Comparison of ENCODE assay signal across 17 cellular contexts in genomic region chr2:59790186-59791142, GRCh38.
DNase-seq lines count a peak whose midpoint lies in the region; ATAC-seq, FAIRE-seq and TF ChIP-seq lines count a peak whose summit lies in the region.
"Had no signal": no experiment of that assay in that cellular context is flagged by ENCODE, and none has a peak within 500 bp of the region (broad histone marks: within the 10 kb centered on the region; RNA-seq: fewer than 3 reads in every experiment).

No MANE protein-coding gene starts in this region.

- intact Hi-C loops in psoas muscle (cut with DNase I) = no loop called here

- H3K27me3 ChIP-seq in H1 (replicated peaks in 1 of 4; ENCODE audit: control insufficient read depth in 3 of 4, extremely low read depth in 1 of 4, insufficient read depth in 3 of 4, low read length in 3 of 4) = no peaks in the 10 kb centered on the region
- no peaks in the 10 kb centered on the region for H3K27me3 ChIP-seq in neuronal stem cell (ENCODE audit: control insufficient read depth in 3 of 3, insufficient read depth in 3 of 3, low read depth in 1 of 3, low read length in 3 of 3)
- peaks cover 0 to 2% (median 0%) of the 10 kb centered on the region in 3 donors for H3K27me3 ChIP-seq in psoas muscle (ENCODE audit: insufficient read depth in 3 of 3, low read length in 2 of 3)

- H3K9ac ChIP-seq in H1 (replicated peaks in 1 of 4; ENCODE audit: extremely low read depth in 1 of 4, low read depth in 3 of 4, low read length in 3 of 4) = no peak overlapping the region; a peak in 1 of 7 replicates
- no peak overlapping the region for H3K9ac ChIP-seq in neuronal stem cell (ENCODE audit: low read depth, low read length, poor library complexity)
- H3K9ac ChIP-seq: KMS-11 had no signal

- CTCF ChIA-PET in H1 (lab: Charles Lee; ENCODE audit: partially characterized antibody) = interaction anchor here (1.0 to 1.6 kb wide), 2 partner anchors 32 to 33 kb away, joined by 3 to 4 read pairs; no protein-coding TSS in a partner anchor

- H3K18ac ChIP-seq in H1 (ENCODE audit: extremely low read depth, low read length) (no peak overlapping the region), neuronal stem cell (ENCODE audit: low read length) (peak overlapping the region; percentile 40)

- H3K4ac ChIP-seq in H1 (replicated peaks; ENCODE audit: insufficient read length, low read depth, low read length) = no peak overlapping the region
- H3K4ac ChIP-seq in neuronal stem cell (ENCODE audit: low read length) = no peak overlapping the region

- FAIRE-seq in H1 (lab: Jason Lieb, UNC) = no peak

- peak overlapping the region; percentile 51; the same call in 1 of the 2 replicates for H2BK20ac ChIP-seq in H1 (ENCODE audit: low read length)

- no peaks in the 10 kb centered on the region for H3K23me2 ChIP-seq in H1 (ENCODE audit: low read depth, low read length)

- H3K27ac ChIP-seq in H1 (ENCODE audit: low read depth, low read length) (no peak overlapping the region), neuronal stem cell (replicated peaks; ENCODE audit: low read length) (no peak overlapping the region), psoas muscle (no peak overlapping the region)
- H3K27ac ChIP-seq: 22Rv1, KMS-11, RWPE1 had no signal

- H2BK120ac ChIP-seq in H1 (replicated peaks; ENCODE audit: low read depth, low read length) (no peak overlapping the region), neuronal stem cell (ENCODE audit: low read depth, low read length) (no peak overlapping the region)

- H3K79me2 ChIP-seq in H1 (ENCODE audit: control insufficient read depth in 1 of 2, insufficient read depth in 2 of 2, low read length in 2 of 2) = no peaks in the 10 kb centered on the region

- H4K20me1 ChIP-seq in H1 (replicated peaks in 1 of 2; ENCODE audit: control insufficient read depth in 1 of 2, insufficient read depth in 2 of 2, low read length in 2 of 2) = no peaks in the 10 kb centered on the region

- H2BK12ac ChIP-seq in H1 (ENCODE audit: low read depth, low read length) (0 out of 2 replicates have a peak overlapping the region, but pooled peaks have one; percentile 21), neuronal stem cell (ENCODE audit: low read length) (no peak overlapping the region)

- DNase-seq in NCI-H1092 treated with DMSO at 0.1 percent for 48 hours (lab: John Stamatoyannopoulos, UW) (peak; percentile 15), NCI-H1092 (lab: John Stamatoyannopoulos, UW) (no peak), NCI-H2227 treated with DMSO at 0.1 percent for 48 hours (lab: John Stamatoyannopoulos, UW) (peak; percentile 81), H1 (ENCODE audit: low read depth in 1 of 2, low spot score in 2 of 2) (no peak), neuronal stem cell (ENCODE audit: low spot score) (no peak), psoas muscle (no peak), GOT3 (lab: John Stamatoyannopoulos, UW) (no peak)
- DNase-seq in NK-92 treated with Interleukin-12 subunit alpha and Interleukin-12 subunit beta, amount 100 ng/mL, for 24 hours (lab: John Stamatoyannopoulos, UW) = no peak
- DNase-seq: Calu3; CD4-positive, alpha-beta memory T cell; NCI-H187; NCI-H2171 treated with DMSO at 0.1 percent for 48 hours; NCI-H510A had no signal

- no peaks in the 10 kb centered on the region for H3K79me1 ChIP-seq in H1 (ENCODE audit: low read depth, low read length)
- H3K79me1 ChIP-seq in neuronal stem cell (ENCODE audit: low read depth, low read length) = no peaks in the 10 kb centered on the region

- H2AFZ ChIP-seq in H1 (ENCODE audit: low read length) (peak overlapping the region; percentile 29; the same call in 1 of the 2 replicates), neuronal stem cell (ENCODE audit: low read length) (no peak overlapping the region)

- TF ChIP-seq CTCF in H1 (IDR thresholded peaks at IDR 0.05; ENCODE audit: control extremely low read depth in 1 of 3, insufficient read depth in 1 of 3, low read depth in 1 of 3, low read length in 3 of 3) (no peak), psoas muscle (IDR thresholded peaks at IDR 0.05) (no peak)

- H3K23ac ChIP-seq in H1 (ENCODE audit: insufficient read length) = no peak overlapping the region
- H3K23ac ChIP-seq in neuronal stem cell (ENCODE audit: low read depth, low read length, poor library complexity) = no peak overlapping the region

- H4K5ac ChIP-seq in H1 (ENCODE audit: insufficient read length, low read depth, low read length) = no peak overlapping the region

- peaks cover 0 to 3% of the 10 kb centered on the region in 2 experiments; a peak in 1 of 4 replicates for H3K9me3 ChIP-seq in H1 (ENCODE audit: insufficient read depth in 2 of 2, low read depth in 1 of 2, low read length in 1 of 2)
- peaks cover 0 to 3% of the 10 kb centered on the region in 2 donors for H3K9me3 ChIP-seq in neuronal stem cell (replicated peaks in 1 of 2; ENCODE audit: control insufficient read depth in 2 of 2, insufficient read depth in 1 of 2, low read depth in 1 of 2, low read length in 2 of 2)
- no peaks in the 10 kb centered on the region for H3K9me3 ChIP-seq in psoas muscle

- H3K4me1 ChIP-seq in H1 (replicated peaks in 1 of 4; ENCODE audit: control insufficient read depth in 3 of 4, insufficient read depth in 4 of 4, low read length in 3 of 4) (peaks cover 0 to 19% (median 10%) of the 10 kb centered on the region in 4 experiments; a peak in 5 of 7 replicates), neuronal stem cell (ENCODE audit: control insufficient read depth in 2 of 2, insufficient read depth in 1 of 2, low read depth in 1 of 2, low read length in 2 of 2) (peaks cover 0 to 6% of the 10 kb centered on the region in 2 donors), psoas muscle (no peaks in the 10 kb centered on the region)

- H2BK5ac ChIP-seq in H1 (ENCODE audit: low read depth, low read length) (peak overlapping the region; percentile 28), neuronal stem cell (ENCODE audit: low read length) (no peak overlapping the region)

- WGBS in H1 (ENCODE audit: extremely low coverage in 1 of 2, insufficient coverage in 1 of 2, insufficient read length in 1 of 2, insufficient replicate concordance in 2 of 2, low coverage in 1 of 2, low lambda C conversion rate in 2 of 2, missing lambda C conversion rate in 1 of 2), 2 experiments = 76% methylated on average over 10 of the region's 11 CpGs; no CpG with 5 or more reads in 1 of the 2 experiments
- no CpG with 5 or more reads among the region's 11 CpGs for WGBS in neuronal stem cell (ENCODE audit: extremely low coverage in 2 of 2, insufficient read length in 2 of 2, insufficient replicate concordance in 1 of 2), 2 donors
- WGBS in psoas muscle, 3 donors = 73 to 75% (median 74%) methylated on average over 11 of the region's 11 CpGs

- H2AK5ac ChIP-seq in H1 (ENCODE audit: low read depth, low read length) = no peak overlapping the region
- H2AK5ac ChIP-seq in neuronal stem cell (ENCODE audit: low read depth, low read length) = no peak overlapping the region

- no peak for TF ChIP-seq EP300 in H1 (IDR thresholded peaks at IDR 0.05; ENCODE audit: borderline replicate concordance in 1 of 2, low read depth in 2 of 2, low read length in 2 of 2)

- no peak for TF ChIP-seq RAD21 in H1 (IDR thresholded peaks at IDR 0.05 in 1 of 2, conservative IDR thresholded peaks at IDR 0.05 in 1 of 2; ENCODE audit: low read depth in 2 of 2, low read length in 2 of 2)

- H2BK15ac ChIP-seq in H1 (ENCODE audit: low read length) = no peak overlapping the region
- H2BK15ac ChIP-seq in neuronal stem cell (ENCODE audit: low read length) = no peak overlapping the region

- H3K4me2 ChIP-seq in H1 (ENCODE audit: insufficient read depth in 1 of 2, low read depth in 2 of 2, low read length in 2 of 2) (peak overlapping the region; percentile 22 to 31; a peak in 2 of 4 replicates), neuronal stem cell (ENCODE audit: insufficient read depth, low read length, poor library complexity, severe bottlenecking) (no peak overlapping the region)
- H3K4me2 ChIP-seq: KMS-11 had no signal

- no peak for ATAC-seq in psoas muscle
- ATAC-seq: PC-3 had no signal

- TF ChIP-seq POLR2A in H1 (IDR thresholded peaks at IDR 0.05; ENCODE audit: control extremely low read depth in 1 of 2, low read depth in 2 of 2, low read length in 2 of 2) = no peak

- H3K4me3 ChIP-seq in H1 (ENCODE audit: extremely low read depth in 1 of 4, insufficient read depth in 2 of 4, low read depth in 3 of 4, low read length in 4 of 4) (peak overlapping the region in 1 of 4 experiments; percentile 16; a peak in 2 of 8 replicates), neuronal stem cell (ENCODE audit: low read length in 2 of 2) (no peak overlapping the region), psoas muscle (no peak overlapping the region)

- H3K36me3 ChIP-seq in H1 (ENCODE audit: control insufficient read depth in 2 of 4, insufficient read depth in 4 of 4, low read length in 3 of 4) = no peaks in the 10 kb centered on the region
- H3K36me3 ChIP-seq in neuronal stem cell (replicated peaks in 1 of 2; ENCODE audit: control insufficient read depth in 2 of 2, insufficient read depth in 2 of 2, low read length in 2 of 2) = no peaks in the 10 kb centered on the region
- no peaks in the 10 kb centered on the region for H3K36me3 ChIP-seq in psoas muscle (ENCODE audit: insufficient read depth in 1 of 2, low read depth in 1 of 2)

- no peak overlapping the region for H4K8ac ChIP-seq in H1 (ENCODE audit: extremely low read depth, insufficient read depth, low read length)
- no peak overlapping the region for H4K8ac ChIP-seq in neuronal stem cell (ENCODE audit: low read depth, low read length)

- H4K91ac ChIP-seq in H1 (replicated peaks; ENCODE audit: insufficient read length, low read length) (no peak overlapping the region), neuronal stem cell (ENCODE audit: low read depth, low read length, poor library complexity) (no peak overlapping the region)

- H3K56ac ChIP-seq in H1 (replicated peaks; ENCODE audit: insufficient read length, low read depth, low read length) = no peak overlapping the region

- H3K14ac ChIP-seq in H1 (ENCODE audit: insufficient read length) = no peak overlapping the region
- no peak overlapping the region for H3K14ac ChIP-seq in neuronal stem cell (ENCODE audit: low read length)

- POLR2A ChIA-PET in H1 (lab: Charles Lee; ENCODE audit: partially characterized antibody) = no interaction called here

TF ChIP-seq in H1, 55 proteins besides CTCF, POLR2A, EP300 and RAD21 (continues in another document):
- TF ChIP-seq SP4 (IDR thresholded peaks at IDR 0.05; ENCODE audit: low read length) (no peak), SIX5 (IDR thresholded peaks at IDR 0.05; ENCODE audit: low read depth, low read length) (no peak), CBX8 (IDR thresholded peaks at IDR 0.05; ENCODE audit: borderline replicate concordance, low read depth, low read length) (no peak)

Comparison
In these comparisons a context has a peak if more than half of its experiments do, and no peak if none do; other contexts are left out.
1. DNase-seq: peak in NCI-H1092 treated with DMSO at 0.1 percent for 48 hours (single experiment) and NCI-H2227 treated with DMSO at 0.1 percent for 48 hours (single experiment); none in NCI-H1092 (single experiment), H1 (0 of 2), neuronal stem cell (single experiment), psoas muscle (0 of 2), GOT3 (single experiment) and NK-92 treated with Interleukin-12 subunit alpha and Interleukin-12 subunit beta, amount 100 ng/mL, for 24 hours (single experiment).